In the genomic region with DNA sequence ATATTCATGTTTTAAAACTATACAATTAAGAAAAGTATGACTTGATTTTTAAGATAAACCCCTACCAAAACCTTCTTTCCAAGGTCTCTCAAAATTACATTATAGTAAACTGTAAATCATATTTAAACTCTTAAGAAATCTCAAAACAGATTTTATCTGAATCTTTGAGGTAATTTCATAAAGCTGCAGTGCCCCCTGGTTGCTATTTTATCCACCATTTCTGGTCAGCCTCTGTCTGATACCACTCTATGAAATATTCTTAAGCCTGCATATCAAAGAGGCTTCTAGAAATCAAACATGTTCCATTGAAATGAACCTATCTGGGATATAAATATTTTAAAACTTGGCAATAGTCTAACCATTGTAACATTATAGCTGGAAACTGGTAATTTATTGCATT, we compare ENCODE assay signal across 16 cellular contexts.
DNase-seq lines count a peak whose midpoint lies in the region; ATAC-seq and TF ChIP-seq lines count a peak whose summit lies in the region.
"Had no signal": no experiment of that assay in that cellular context is flagged by ENCODE, and none has a peak within 500 bp of the region (broad histone marks: within the 10 kb centered on the region; RNA-seq: fewer than 3 reads in every experiment).

No MANE protein-coding gene starts in this region.

- no peak overlapping the region for H2AFZ ChIP-seq in osteoblast (ENCODE audit: low read length)

- no peak overlapping the region for H3K4me2 ChIP-seq in osteoblast (ENCODE audit: insufficient read depth, low read length)
- H3K4me2 ChIP-seq: A549 had no signal

- no peak overlapping the region for H3K27ac ChIP-seq in brain microvascular endothelial cell
- H3K27ac ChIP-seq in osteoblast (ENCODE audit: low read depth, low read length): no peak overlapping the region
- H3K27ac ChIP-seq: A549 had no signal

- in situ Hi-C loops in brain microvascular endothelial cell (cut with HindIII; ENCODE audit: low pct_ligation_motif_present, low sequenced_read_pairs): no loop called here

- H3K4me3 ChIP-seq in brain microvascular endothelial cell (ENCODE audit: low read depth, low read length) (no peak overlapping the region), osteoblast (ENCODE audit: insufficient read depth, low read length) (no peak overlapping the region)
- H3K4me3 ChIP-seq: A549 had no signal

- no peak for ATAC-seq in HG03442 (IDR thresholded peaks at IDR 0.05; ENCODE audit: unreplicated experiment)
- ATAC-seq: A549; activated CD4-positive, CD25-positive, alpha-beta regulatory T cell treated with anti-CD3 and anti-CD28 coated beads, Interleukin-2, amount 50 U/mL, for 24 hours; activated T-helper 17 cell treated with anti-CD3 and anti-CD28 coated beads, Interleukin-2, amount 50 U/mL, for 72 hours had no signal

- TF ChIP-seq CTCF in brain microvascular endothelial cell (IDR thresholded peaks at IDR 0.05; ENCODE audit: low read depth, low read length, missing control alignments) (peak; percentile 55), osteoblast (IDR thresholded peaks at IDR 0.05; ENCODE audit: extremely low read depth, low read depth, low read length) (peak; percentile 36)

- no peaks in the 10 kb centered on the region for H3K4me1 ChIP-seq in osteoblast (ENCODE audit: insufficient read depth, low read length)
- H3K4me1 ChIP-seq: A549 had no signal

- no peaks in the 10 kb centered on the region for H3K36me3 ChIP-seq in brain microvascular endothelial cell (replicated peaks)
- no peaks in the 10 kb centered on the region for H3K36me3 ChIP-seq in osteoblast (ENCODE audit: insufficient read depth, low read length)

- H3K27me3 ChIP-seq in brain microvascular endothelial cell (replicated peaks) (no peaks in the 10 kb centered on the region), osteoblast (ENCODE audit: insufficient read depth, low read length) (no peaks in the 10 kb centered on the region)

- DNase-seq in NCI-H2081 (lab: John Stamatoyannopoulos, UW) (peak; percentile 2 to 25), NCI-H2081 treated with DMSO at 0.1 percent for 48 hours (lab: John Stamatoyannopoulos, UW) (no peak), NCI-H446 treated with DMSO at 0.1 percent for 48 hours (lab: John Stamatoyannopoulos, UW) (peak; percentile 15), brain microvascular endothelial cell (peak; percentile 19), osteoblast (ENCODE audit: insufficient read length, low spot score, missing footprints) (no peak), NCI-H187 (lab: John Stamatoyannopoulos, UW) (no peak), NCI-H146 treated with DMSO at 0.1 percent for 48 hours (lab: John Stamatoyannopoulos, UW; ENCODE audit: unreplicated experiment) (no peak)
- DNase-seq: cerebellar nuclear complex; NCI-H2029 treated with DMSO at 0.1 percent for 48 hours; nucleus accumbens; SIG-M5; stimulated activated CD4-positive, alpha-beta T cell treated with anti-CD3 and anti-CD28 coated beads, Interleukin-4, amount 100 ng/mL, for 1 hour had no signal

- H4K20me1 ChIP-seq in osteoblast (ENCODE audit: insufficient read depth, low read length): no peaks in the 10 kb centered on the region

- no peaks in the 10 kb centered on the region for H3K79me2 ChIP-seq in osteoblast (ENCODE audit: insufficient read depth, low read length)

- H3K9me3 ChIP-seq in osteoblast (ENCODE audit: low read depth, low read length): no peaks in the 10 kb centered on the region
- H3K9me3 ChIP-seq: A549 had no signal

Comparison
In these comparisons a context has a peak if more than half of its experiments do, and no peak if none do; other contexts are left out.
1. DNase-seq: peak in NCI-H2081 (2 of 2), NCI-H446 treated with DMSO at 0.1 percent for 48 hours (single experiment) and brain microvascular endothelial cell (single experiment); none in NCI-H2081 treated with DMSO at 0.1 percent for 48 hours (single experiment), osteoblast (single experiment), NCI-H187 (0 of 2) and NCI-H146 treated with DMSO at 0.1 percent for 48 hours (single experiment).